Comparison of ENCODE assay signal across 10 cellular contexts in the genomic region with DNA sequence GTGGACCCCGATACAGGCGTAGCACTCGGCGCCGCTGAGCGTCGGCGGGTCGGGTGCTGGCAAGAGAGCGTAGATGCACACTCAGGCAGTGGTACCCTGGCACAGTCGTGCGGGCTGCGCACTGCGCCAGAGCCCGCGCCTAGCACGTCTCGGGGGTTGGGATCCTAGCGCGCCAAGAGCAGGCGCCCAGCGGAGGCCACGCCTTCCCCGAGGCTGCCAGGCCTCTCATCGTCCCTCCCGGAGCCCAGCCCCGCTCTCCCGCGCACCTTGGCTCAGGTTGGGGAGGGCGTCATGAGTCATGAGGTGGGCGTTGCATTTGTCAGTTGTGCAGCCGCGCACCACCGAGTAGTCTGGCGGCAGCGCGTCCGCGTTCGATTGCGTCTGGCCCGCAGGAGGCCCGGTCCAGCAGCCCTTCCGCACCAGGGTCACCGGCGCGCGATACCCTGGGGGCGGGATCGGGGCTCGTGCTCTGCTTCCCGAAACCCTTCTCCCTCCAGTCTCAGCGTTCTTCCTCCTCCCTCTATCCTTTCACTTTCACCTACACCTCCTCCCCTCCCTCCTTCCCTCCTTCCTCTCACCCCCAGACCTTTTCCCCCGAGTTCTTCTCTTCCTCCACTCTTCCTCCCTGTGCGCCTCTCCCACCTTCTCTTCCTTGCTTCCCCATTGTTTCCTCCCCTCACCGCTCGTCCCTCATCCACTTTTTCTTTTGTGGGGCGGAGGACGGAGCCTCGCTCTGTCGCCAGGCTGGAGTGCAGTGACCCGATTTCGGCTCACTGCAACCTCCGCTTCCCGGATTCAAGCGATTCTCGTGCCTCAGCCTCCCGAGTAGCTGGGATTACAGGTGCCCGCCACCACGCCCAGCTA. TPM values are rescaled to one million over a fixed set of nuclear protein-coding genes. Genes with fewer than 3 reads are reported as not detected.
DNase-seq lines count a peak whose midpoint lies in the region; ATAC-seq, FAIRE-seq and TF ChIP-seq lines count a peak whose summit lies in the region.
"Had no signal": no experiment of that assay in that cellular context is flagged by ENCODE, and none has a peak within 500 bp of the region (broad histone marks: within the 10 kb centered on the region; RNA-seq: fewer than 3 reads in every experiment).

No MANE protein-coding gene starts in this region.

- no peak for FAIRE-seq in GM19239 (lab: Jason Lieb, UNC)
- FAIRE-seq: endometrium had no signal

- no peaks in the 10 kb centered on the region for H3K36me3 Mint-ChIP-seq in brain

- no peak overlapping the region for H3K27ac Mint-ChIP-seq in brain

- no peak for ATAC-seq in GM21367 (IDR thresholded peaks at IDR 0.05; ENCODE audit: unreplicated experiment)

- no peak for TF ChIP-seq CTCF in brain (conservative IDR thresholded peaks at IDR 0.05)

- peaks cover 69% of the 10 kb centered on the region for H3K27me3 Mint-ChIP-seq in brain

- DNase-seq in NCI-H82 (lab: John Stamatoyannopoulos, UW): peak; percentile 39
- no peak for DNase-seq in NCI-H82 treated with DMSO at 0.1 percent for 48 hours (lab: John Stamatoyannopoulos, UW; ENCODE audit: unreplicated experiment)
- DNase-seq in T-helper 9 cell: peak; percentile 41
- peak; percentile 75 for DNase-seq in kidney tubule cell (ENCODE audit: low spot score)
- peak; percentile 71 to 75 for DNase-seq in stimulated activated CD4-positive, alpha-beta T cell treated with anti-CD3 and anti-CD28 coated beads, Interleukin-2, amount 100 ng/mL, for 24 hours
- DNase-seq in GM19239 (ENCODE audit: insufficient read length, low spot score): no peak
- DNase-seq: DND-41 had no signal

- H3K4me1 Mint-ChIP-seq in brain: no peaks in the 10 kb centered on the region

- peak overlapping the region; percentile 67 to 77 (median 72) for H3K4me3 Mint-ChIP-seq in brain

- H3K9me3 Mint-ChIP-seq in brain: peaks cover 0 to 7% (median 4%) of the 10 kb centered on the region in 5 experiments

RNA-seq across cellular contexts. Expression of gene LYPD5, which starts 3.5 kb away (rescaled TPM):
- polyA plus RNA-seq in brain (ENCODE audit: insufficient read depth, low read depth, low replicate concordance): 8.1 TPM

RNA-seq across cellular contexts. Expression of gene KCNN4, which starts 18.0 kb away (rescaled TPM):
- polyA plus RNA-seq in brain (ENCODE audit: insufficient read depth, low read depth, low replicate concordance): 5.0 TPM

RNA-seq across cellular contexts. Expression of gene ZNF283, which starts 28.3 kb away (rescaled TPM):
- 0.70 TPM for polyA plus RNA-seq in brain (ENCODE audit: insufficient read depth, low read depth, low replicate concordance)

RNA-seq across cellular contexts. Expression of gene SMG9, which starts 44.0 kb away (rescaled TPM):
- polyA plus RNA-seq in brain (ENCODE audit: insufficient read depth, low read depth, low replicate concordance): 66.0 TPM

Comparison
In these comparisons a context has a peak if more than half of its experiments do, and no peak if none do; other contexts are left out.
1. DNase-seq: peak in NCI-H82 (single experiment), T-helper 9 cell (single experiment), kidney tubule cell (single experiment) and stimulated activated CD4-positive, alpha-beta T cell treated with anti-CD3 and anti-CD28 coated beads, Interleukin-2, amount 100 ng/mL, for 24 hours (2 of 2); none in NCI-H82 treated with DMSO at 0.1 percent for 48 hours (single experiment) and GM19239 (single experiment).